Comparison of ENCODE assay signal across 8 cellular contexts in genomic region chr4:75724066-75724866, GRCh38. TPM values are rescaled to one million over a fixed set of nuclear protein-coding genes. Genes with fewer than 3 reads are reported as not detected.
A peak's percentile ranks its signal among the peaks of the same experiment; 100 is the strongest.
DNase-seq lines count a peak whose midpoint lies in the region; ATAC-seq and TF ChIP-seq lines count a peak whose summit lies in the region.

USO1 (plus strand) TSS chr4:75724577; CDS start chr4:75724820, 243 bp downstream.

- ATAC-seq in DND-41 (ENCODE audit: insufficient read depth, low read depth) (peak; percentile 89), GM21723 (IDR thresholded peaks at IDR 0.05; ENCODE audit: unreplicated experiment) (peak; percentile 89)

- DNase-seq in DND-41, result peak; percentile 99
- peak; percentile 99 for DNase-seq in KG1 (lab: John Stamatoyannopoulos, UW)
- peak; percentile 100 for DNase-seq in activated T-cell treated with anti-CD3 and anti-CD28 coated beads, Interleukin-2, amount 50 U/mL, for 24 hours
- peak; percentile 100 for DNase-seq in erythroblast (lab: John Stamatoyannopoulos, UW)
- DNase-seq in stimulated activated CD8-positive, alpha-beta memory T cell treated with anti-CD3 and anti-CD28 coated beads, Interleukin-7, amount 100 ng/mL, for 1 hour (ENCODE audit: low read depth in 2 of 2), result peak; percentile 99 to 100

- H3K4me1 ChIP-seq in DND-41 (ENCODE audit: insufficient read depth, low read length), result peaks cover 47% of the 10 kb centered on the region
- peaks cover 13% of the 10 kb centered on the region for H3K4me1 ChIP-seq in mucosa of stomach (ENCODE audit: control insufficient read depth, insufficient read depth, low read length)

- TF ChIP-seq CTCF in DND-41 (IDR thresholded peaks at IDR 0.05; ENCODE audit: borderline replicate concordance, extremely low read depth, low read length, poor library complexity, severe bottlenecking), result peak; percentile 87

- peaks cover 62% of the 10 kb centered on the region for H3K79me2 ChIP-seq in DND-41 (ENCODE audit: insufficient read depth, low read length)

- no peaks in the 10 kb centered on the region for H3K9me3 Mint-ChIP-seq in activated T-cell treated with anti-CD3 and anti-CD28 coated beads, Interleukin-2, amount 50 U/mL, for 24 hours

- peak within 1 kb of the TSS; percentile 92 for H2AFZ ChIP-seq in DND-41 (ENCODE audit: low read depth, low read length)

- H3K27ac Mint-ChIP-seq in activated T-cell treated with anti-CD3 and anti-CD28 coated beads, Interleukin-2, amount 50 U/mL, for 24 hours, result peak within 1 kb of the TSS; percentile 100

- H3K9me3 ChIP-seq in DND-41 (ENCODE audit: insufficient read depth, low read length, severe bottlenecking) (no peaks in the 10 kb centered on the region), mucosa of stomach (ENCODE audit: control insufficient read depth, low read length) (no peaks in the 10 kb centered on the region)

- H3K27me3 ChIP-seq in DND-41 (ENCODE audit: insufficient read depth, low read length, poor library complexity) (no peaks in the 10 kb centered on the region), mucosa of stomach (ENCODE audit: control insufficient read depth, insufficient read depth, low read length) (no peaks in the 10 kb centered on the region)

- H3K36me3 Mint-ChIP-seq in activated T-cell treated with anti-CD3 and anti-CD28 coated beads, Interleukin-2, amount 50 U/mL, for 24 hours (ENCODE audit: low read depth), result peaks cover 33% of the 10 kb centered on the region

- peak within 1 kb of the TSS; percentile 97 for H3K4me3 ChIP-seq in DND-41 (ENCODE audit: low read depth in 1 of 2, low read length in 2 of 2)
- peak within 1 kb of the TSS; percentile 97 for H3K4me3 ChIP-seq in mucosa of stomach (ENCODE audit: low read length)

- peak within 1 kb of the TSS; percentile 99 for H3K4me3 Mint-ChIP-seq in activated T-cell treated with anti-CD3 and anti-CD28 coated beads, Interleukin-2, amount 50 U/mL, for 24 hours

- H3K27ac ChIP-seq in DND-41 (ENCODE audit: low read length), result peak within 1 kb of the TSS; percentile 89

- H3K27me3 Mint-ChIP-seq in activated T-cell treated with anti-CD3 and anti-CD28 coated beads, Interleukin-2, amount 50 U/mL, for 24 hours, result no peaks in the 10 kb centered on the region

- H3K36me3 ChIP-seq in DND-41 (ENCODE audit: insufficient read depth, low read length) (no peaks in the 10 kb centered on the region; the same call in 1 of the 2 replicates), mucosa of stomach (ENCODE audit: control insufficient read depth, insufficient read depth, low read length) (no peaks in the 10 kb centered on the region)

- peak; percentile 90 for TF ChIP-seq POLR2A in erythroblast (IDR thresholded peaks at IDR 0.05; ENCODE audit: low read length)

- 0 out of 2 replicates have a peak, but pooled peaks cover 8% of the 10 kb centered on the region for H4K20me1 ChIP-seq in DND-41 (ENCODE audit: insufficient read depth, low read length)

- peak within 1 kb of the TSS; percentile 87 for H3K9ac ChIP-seq in DND-41 (ENCODE audit: low read depth, low read length)
- peak within 1 kb of the TSS; percentile 100 for H3K9ac ChIP-seq in mucosa of stomach (ENCODE audit: low read length)

- peaks cover 50% of the 10 kb centered on the region for H3K4me1 Mint-ChIP-seq in activated T-cell treated with anti-CD3 and anti-CD28 coated beads, Interleukin-2, amount 50 U/mL, for 24 hours (ENCODE audit: low read depth)

- peak within 1 kb of the TSS; percentile 79 for H3K4me2 ChIP-seq in DND-41 (ENCODE audit: insufficient read depth, low read length)

TF ChIP-seq in PFSK-1, 5 proteins besides CTCF, POLR2A, EP300 and RAD21:
- TF ChIP-seq SIN3A (IDR thresholded peaks at IDR 0.05; ENCODE audit: borderline replicate concordance, insufficient read depth, low read length) (peak; percentile 74; the same call in 1 of the 2 replicates), FOXP2 (optimal IDR thresholded peaks at IDR 0.05; ENCODE audit: borderline replicate concordance, extremely low read depth, extremely low read length, insufficient read depth) (peak; percentile 67), REST (IDR thresholded peaks at IDR 0.05; ENCODE audit: insufficient read depth in 1 of 2, low read depth in 2 of 2, low read length in 2 of 2) (0 out of 4 replicates have a peak, but pooled peaks of 1 of the 2 experiments have one; percentile 54), TAF1 (IDR thresholded peaks at IDR 0.05; ENCODE audit: borderline replicate concordance, insufficient read depth, low read length) (peak; percentile 85), POLR2AphosphoS5 (IDR thresholded peaks at IDR 0.05; ENCODE audit: low read depth, low read length) (peak; percentile 96)
TF ChIP-seq in PFSK-1: peak in this region for 5.

RNA-seq across cellular contexts. Expression of gene USO1, which starts in this region (rescaled TPM):
- polyA plus RNA-seq in PFSK-1 (2012; ENCODE audit: insufficient read length, low read depth), result 21.3 TPM

Comparison
In these comparisons a context has a peak if more than half of its experiments do, and no peak if none do; other contexts are left out.
1. Peak in every context shown above with its lines: DNase-seq, ATAC-seq, H3K4me3 ChIP-seq and H3K27ac ChIP-seq.